ENCODE assay signal across 30 cellular contexts in genomic region chr2:181738483-181739015, GRCh38. TPM values are rescaled to one million over a fixed set of nuclear protein-coding genes. Genes with fewer than 3 reads are reported as not detected.
"Had no signal": no experiment of that assay in that cellular context is flagged by ENCODE, and none has a peak within 500 bp of the region (broad histone marks: within the 10 kb centered on the region; RNA-seq: fewer than 3 reads in every experiment).

No MANE protein-coding gene starts in this region.

- DNase-seq: effector CD4-positive, alpha-beta T cell; heart left ventricle; hypothalamus; kidney glomerular epithelial cell; mammary epithelial cell; mucosa of descending colon; naive thymus-derived CD8-positive, alpha-beta T cell; psoas muscle; retina; stimulated activated CD4-positive, alpha-beta T cell treated with anti-CD3 and anti-CD28 coated beads, Interleukin-2, amount 100 ng/mL, for 24 hours; stimulated activated CD4-positive, alpha-beta T cell treated with anti-CD3 and anti-CD28 coated beads, Interleukin-4, amount 100 ng/mL, for 4 hours; stimulated activated naive B cell treated with anti-CD40 and anti-IgM and Interleukin-4, amounts not matched to agents 10 μg/mL and 1 μg/mL and 100 μg/mL, for 72 hours; stimulated activated naive CD8-positive, alpha-beta T cell treated with anti-CD3 and anti-CD28 coated beads, Interleukin-15, amount 100 ng/mL, for 72 hours; transverse colon had no signal

- H3K27ac ChIP-seq: coronary artery, heart left ventricle, neutrophil, psoas muscle, thoracic aorta, transverse colon had no signal

- H3K9me3 ChIP-seq: mucosa of descending colon, neutrophil, psoas muscle, thoracic aorta, transverse colon had no signal

- H3K27ac Mint-ChIP-seq: endodermal cell; naive thymus-derived CD8-positive, alpha-beta T cell; stimulated activated naive B cell treated with anti-CD40 and anti-IgM and Interleukin-4, amounts not matched to agents 10 μg/mL and 1 μg/mL and 100 μg/mL, for 72 hours; stimulated activated naive CD8-positive, alpha-beta T cell treated with anti-CD3 and anti-CD28 coated beads, Interleukin-15, amount 100 ng/mL, for 72 hours had no signal

- H3K9me3 Mint-ChIP-seq: stimulated activated naive CD8-positive, alpha-beta T cell treated with anti-CD3 and anti-CD28 coated beads, Interleukin-15, amount 100 ng/mL, for 72 hours had no signal

- H3K4me1 Mint-ChIP-seq: stimulated activated naive CD8-positive, alpha-beta T cell treated with anti-CD3 and anti-CD28 coated beads, Interleukin-15, amount 100 ng/mL, for 72 hours had no signal

- H3K27me3 ChIP-seq: heart left ventricle, neutrophil, transverse colon had no signal

- H3K27me3 Mint-ChIP-seq: stimulated activated naive CD8-positive, alpha-beta T cell treated with anti-CD3 and anti-CD28 coated beads, Interleukin-15, amount 100 ng/mL, for 72 hours had no signal

- ATAC-seq: heart left ventricle; left lobe of liver; mucosa of descending colon; naive thymus-derived CD8-positive, alpha-beta T cell; psoas muscle; sciatic nerve; stimulated activated naive CD8-positive, alpha-beta T cell treated with anti-CD3 and anti-CD28 coated beads, Interleukin-15, amount 100 ng/mL, for 72 hours had no signal

- H3K4me3 Mint-ChIP-seq: endodermal cell; naive thymus-derived CD8-positive, alpha-beta T cell; stimulated activated naive B cell treated with anti-CD40 and anti-IgM and Interleukin-4, amounts not matched to agents 10 μg/mL and 1 μg/mL and 100 μg/mL, for 72 hours; stimulated activated naive CD8-positive, alpha-beta T cell treated with anti-CD3 and anti-CD28 coated beads, Interleukin-15, amount 100 ng/mL, for 72 hours had no signal

- H3K4me1 ChIP-seq: psoas muscle had no signal

- H3K36me3 ChIP-seq: heart left ventricle, neutrophil, thoracic aorta, transverse colon had no signal

- H3K36me3 Mint-ChIP-seq: naive thymus-derived CD8-positive, alpha-beta T cell; stimulated activated naive B cell treated with anti-CD40 and anti-IgM and Interleukin-4, amounts not matched to agents 10 μg/mL and 1 μg/mL and 100 μg/mL, for 72 hours had no signal

- H3K4me3 ChIP-seq: coronary artery, heart left ventricle, mucosa of descending colon, psoas muscle, thoracic aorta, transverse colon had no signal

RNA-seq across cellular contexts. Expression of gene NEUROD1, which starts 58.2 kb away (rescaled TPM):
- total RNA-seq: dermis microvascular lymphatic vessel endothelial cell; endodermal cell; endothelial cell of umbilical vein; glomerular endothelial cell; heart left ventricle; left lobe of liver; lower leg skin; mammary epithelial cell; naive thymus-derived CD8-positive, alpha-beta T cell; osteoblast; psoas muscle; sciatic nerve; skeletal muscle tissue; subcutaneous adipose tissue; thoracic aorta; ureter had no signal
- polyA plus RNA-seq: endothelial cell of umbilical vein; esophagus; heart left ventricle; mammary epithelial cell; naive thymus-derived CD8-positive, alpha-beta T cell; neural cell; psoas muscle had no signal
